8 cellular contexts compared by ENCODE assay signal in genomic region chr20:50113420-50114224, GRCh38. TPM values are rescaled to one million over a fixed set of nuclear protein-coding genes. Genes with fewer than 3 reads are reported as not detected.
DNase-seq lines count a peak whose midpoint lies in the region; ATAC-seq, FAIRE-seq and TF ChIP-seq lines count a peak whose summit lies in the region.

No MANE protein-coding gene starts in this region.

- peaks cover 10% of the 10 kb centered on the region for H4K20me1 ChIP-seq in GM12878 (ENCODE audit: control insufficient read depth, insufficient read depth)

- no peak for TF ChIP-seq RAD21 in GM12878 (IDR thresholded peaks at IDR 0.05; ENCODE audit: insufficient read depth, low read depth, low read length)

- H3K4me1 ChIP-seq in heart right ventricle, result peaks cover 24 to 69% (median 57%) of the 10 kb centered on the region in 9 donors
- peaks cover 38% of the 10 kb centered on the region for H3K4me1 ChIP-seq in GM12878 (ENCODE audit: control insufficient read depth, insufficient read depth, low read length)
- peaks cover 22 to 34% of the 10 kb centered on the region in 2 donors for H3K4me1 ChIP-seq in lung (ENCODE audit: control insufficient read depth in 2 of 2, insufficient read depth in 2 of 2, low read length in 2 of 2)
- H3K4me1 ChIP-seq in urinary bladder (ENCODE audit: insufficient read depth), result peaks cover 6% of the 10 kb centered on the region

- FAIRE-seq in GM12878 (lab: Jason Lieb, UNC), result no peak

- CTCF ChIA-PET in GM12878 (lab: Yijun Ruan, JAX), result interaction anchor here (0.9 to 2.3 kb wide), 7 partner anchors 41 to 176 kb away, joined by 3 to 8 read pairs (median 3); no protein-coding TSS in a partner anchor

- RAD21 ChIA-PET in GM12878 (lab: Charles Lee; ENCODE audit: unreplicated experiment), result interaction anchor here (0.9 to 1.6 kb wide), 4 partner anchors 13 to 399 kb away, joined by 3 to 5 read pairs (median 4); no protein-coding TSS in a partner anchor

- WGBS in heart right ventricle, 2 donors, result 17 to 19% methylated on average over 11 of the region's 11 CpGs
- whole genome bisulfite sequencing in GM12878 (ENCODE audit: insufficient coverage, insufficient replicate concordance, low lambda C conversion rate, missing lambda C conversion rate), result 14% methylated on average over 11 of the region's 11 CpGs
- 11 to 16% methylated on average over 11 of the region's 11 CpGs for WGBS in lung, 2 donors
- WGBS in urinary bladder, result 12% methylated on average over 11 of the region's 11 CpGs

- no peaks in the 10 kb centered on the region for H3K27me3 ChIP-seq in heart right ventricle
- no peaks in the 10 kb centered on the region for H3K27me3 ChIP-seq in GM12878 (replicated peaks in 1 of 2; ENCODE audit: control insufficient read depth in 2 of 2, insufficient read depth in 2 of 2, low read length in 1 of 2)
- H3K27me3 ChIP-seq in lung (ENCODE audit: control insufficient read depth, insufficient read depth), result no peaks in the 10 kb centered on the region

- H3K9me3 ChIP-seq in heart right ventricle (no peaks in the 10 kb centered on the region), GM12878 (replicated peaks; ENCODE audit: control insufficient read depth, insufficient read depth, low read length) (no peaks in the 10 kb centered on the region), lung (ENCODE audit: control insufficient read depth in 2 of 2, insufficient read depth in 1 of 2, low read length in 1 of 2) (no peaks in the 10 kb centered on the region)

- peak overlapping the region; percentile 94 for H3K9ac ChIP-seq in GM12878 (ENCODE audit: control insufficient read depth, insufficient read depth, low read length)

- no peak for TF ChIP-seq POLR2A in GM12878 (IDR thresholded peaks at IDR 0.05; ENCODE audit: low read depth, low read length)

- no peak for TF ChIP-seq CTCF in heart right ventricle (IDR thresholded peaks at IDR 0.05)
- no peak for TF ChIP-seq CTCF in GM12878 (IDR thresholded peaks at IDR 0.05 in 2 of 3, conservative IDR thresholded peaks at IDR 0.05 in 1 of 3; ENCODE audit: control insufficient read depth in 2 of 3, extremely low read depth in 1 of 3, insufficient read depth in 1 of 3, low read depth in 3 of 3, low read length in 3 of 3)
- no peak for TF ChIP-seq CTCF in lung (IDR thresholded peaks at IDR 0.05; ENCODE audit: control extremely low read depth, extremely low read depth)

- H3K36me3 ChIP-seq in heart right ventricle, result peaks cover 0 to under 1% (median 0%) of the 10 kb centered on the region in 9 donors
- H3K36me3 ChIP-seq in GM12878 (ENCODE audit: control insufficient read depth in 2 of 2, insufficient read depth in 2 of 2, low read length in 1 of 2), result 0 out of 4 replicates have a peak, but pooled peaks cover 0 to 3% of the 10 kb centered on the region in 2 experiments
- no peaks in the 10 kb centered on the region for H3K36me3 ChIP-seq in lung (ENCODE audit: control insufficient read depth in 2 of 2, insufficient read depth in 2 of 2, low read length in 2 of 2)
- no peaks in the 10 kb centered on the region for H3K36me3 ChIP-seq in urinary bladder (ENCODE audit: insufficient read depth)

- intact Hi-C loops in heart right ventricle (cut with DNase I), result loop anchor here in 1 of 10 donors (10.0 kb wide), 1 partner anchor 351 kb away; no protein-coding TSS in a partner anchor
- intact Hi-C loops in left cardiac atrium (cut with DNase I), result no loop called here
- intact Hi-C loops in GM12878 (cut with micrococcal nuclease; ENCODE audit: unreplicated experiment), result loop anchor here (5.0 kb wide), 1 partner anchor 39 kb away; the partner anchor contains the start of gene PEDS1

- POLR2A ChIA-PET in GM12878 (lab: Charles Lee), result interaction anchor here (2.0 kb wide), 2 partner anchors 39 to 53 kb away, joined by 7 to 10 read pairs; partner anchors contain the start of gene PEDS1

- H3K27ac ChIP-seq in heart right ventricle (peak overlapping the region; percentile 92 to 100 (median 98)), GM12878 (ENCODE audit: control insufficient read depth, insufficient read depth) (peak overlapping the region; percentile 87), lung (ENCODE audit: low read depth in 1 of 2, low read length in 1 of 2) (peak overlapping the region; percentile 92 to 97), urinary bladder (ENCODE audit: low read depth) (peak overlapping the region; percentile 89)

- SMC1A ChIA-PET in GM12878 (lab: Charles Lee; ENCODE audit: uncharacterized antibody, unreplicated experiment), result interaction anchor here (0.8 to 1.3 kb wide), 5 partner anchors 13 to 129 kb away, joined by 3 read pairs; no protein-coding TSS in a partner anchor

- peak overlapping the region; percentile 73 to 99 (median 97) for H3K4me3 ChIP-seq in heart right ventricle
- H3K4me3 ChIP-seq in GM12878, result peak overlapping the region; percentile 93
- H3K4me3 ChIP-seq in lung, result peak overlapping the region; percentile 2
- peak overlapping the region; percentile 96 for H3K4me3 ChIP-seq in urinary bladder (ENCODE audit: low read depth, low read length)

- H3K4me2 ChIP-seq in GM12878 (ENCODE audit: control insufficient read depth, insufficient read depth), result peak overlapping the region; percentile 98

- DNase-seq in heart right ventricle (no peak), left cardiac atrium (no peak), GM12878 (ENCODE audit: low read depth, low spot score) (no peak), lung (ENCODE audit: low spot score) (no peak), COR-L47 (lab: John Stamatoyannopoulos, UW) (no peak), NCI-H187 treated with DMSO at 0.1 percent for 48 hours (lab: John Stamatoyannopoulos, UW) (no peak)

- H3K79me2 ChIP-seq in GM12878 (ENCODE audit: control insufficient read depth, insufficient read depth, low read length), result peaks cover 61% of the 10 kb centered on the region

- TSS peak; percentile 94 for BruUV-seq in GM12878 (replicated peaks; lab: Mats Ljungman, UMichigan)

- no peak for TF ChIP-seq EP300 in GM12878 (IDR thresholded peaks at IDR 0.05; ENCODE audit: borderline replicate concordance in 1 of 2, control insufficient read depth in 1 of 2, low read depth in 2 of 2, low read length in 2 of 2)

- peak overlapping the region; percentile 91 for H2AFZ ChIP-seq in GM12878 (ENCODE audit: control insufficient read depth, low read depth, low read length)

- ATAC-seq in heart right ventricle (no peak), left cardiac atrium (no peak), GM12878 (no peak), lung (ENCODE audit: insufficient read depth, low FRiP score) (no peak), HG02763 (IDR thresholded peaks at IDR 0.05; ENCODE audit: unreplicated experiment) (no peak)

- in situ Hi-C loops in GM12878 (cut with MboI), result no loop called here

TF ChIP-seq in GM12878, 131 proteins besides CTCF, POLR2A, EP300 and RAD21 (continues in another document):
- TF ChIP-seq ETV6 (conservative IDR thresholded peaks at IDR 0.05 in 1 of 2, IDR thresholded peaks at IDR 0.05 in 1 of 2; ENCODE audit: borderline replicate concordance in 1 of 2, low read depth in 1 of 2) (peak in 1 of 2 experiments; percentile 36; a peak in 1 of 4 replicates), TARDBP (IDR thresholded peaks at IDR 0.05; ENCODE audit: borderline replicate concordance) (no peak), RAD51 (IDR thresholded peaks at IDR 0.05) (peak; percentile 34; the same call in 1 of the 2 replicates)

RNA-seq across cellular contexts. Expression of gene UBE2V1, which starts 0.7 kb away (rescaled TPM):
- total RNA-seq in heart right ventricle (100 to 1,000 TPM in 2 of 10 donors, 10 to 100 TPM in 8; 72.6 to 113 (median 90.2) TPM), left cardiac atrium (100 to 1,000 TPM in 1 of 2 donors, 10 to 100 TPM in 1; 77.4 to 109 TPM), GM12878 (2014; rRNA removed) (51.8 and 57.8 TPM in 2 replicates), GM12878 (2014; rRNA removed; fragmentation: Illumina TruSeq; extraction: Trizol) (87.4 and 90.5 TPM in 2 replicates), GM12878 (2021) (102 and 104 TPM in 2 replicates), lung (100 to 1,000 TPM in 1 of 2 donors, 10 to 100 TPM in 1; 65.1 to 103 TPM), urinary bladder (74.0 TPM)
- polyA plus RNA-seq in heart right ventricle (10 to 100 TPM; 61.9 to 80.0 TPM), GM12878 (2011; rRNA removed) (110 and 131 TPM in 2 replicates), GM12878 (2014; fragmentation: Illumina TruSeq; extraction: Trizol) (219 and 257 TPM in 2 replicates), GM12878 (2014; fragmentation: Nextera tagmentation; extraction: Ambion mirVana) (100 to 1,000 TPM; 151 to 215 TPM), GM12878 (2014; rRNA removed) (109 and 131 TPM in 2 replicates), GM12878 (2016; fragmentation: Nextera tagmentation; extraction: Ambion mirVana) (100 to 1,000 TPM; 181 to 188 TPM), lung (10 to 100 TPM; 56.4 to 73.3 TPM), urinary bladder (85.7 TPM)
- 310 and 312 TPM in 2 replicates for total RNA-seq in GM12878 (2013; cell fraction: nucleolus; rRNA removed)
- polyA plus RNA-seq in GM12878 (2011; ENCODE audit: low read depth), result 80.2 TPM
- polyA plus RNA-seq in GM12878 (2011; cell fraction: cytosol; rRNA removed), result 88.2 and 104 TPM in 2 replicates
- 79.4 and 82.7 TPM in 2 replicates for polyA plus RNA-seq in GM12878 (2011; cell fraction: nucleus; rRNA removed)
- 116 and 119 TPM in 2 replicates for polyA plus RNA-seq in GM12878 (2012)
- polyA minus RNA-seq in GM12878 (2011; rRNA and poly(A)+ RNA removed), result 86.5 and 87.4 TPM in 2 replicates
- polyA minus RNA-seq in GM12878 (2011; cell fraction: cytosol; rRNA and poly(A)+ RNA removed), result 32.2 and 38.4 TPM in 2 replicates
- 50.2 and 71.6 TPM in 2 replicates for polyA minus RNA-seq in GM12878 (2011; cell fraction: nucleus; rRNA and poly(A)+ RNA removed)

RNA-seq across cellular contexts. Expression of gene PEDS1, which starts 39.9 kb away (rescaled TPM):
- total RNA-seq in heart right ventricle (10 to 100 TPM; 12.2 to 36.2 (median 19.4) TPM), left cardiac atrium (10 to 100 TPM; 17.7 to 21.8 TPM), GM12878 (2014; rRNA removed) (24.2 and 24.5 TPM in 2 replicates), GM12878 (2014; rRNA removed; fragmentation: Illumina TruSeq; extraction: Trizol) (12.1 and 12.2 TPM in 2 replicates), GM12878 (2021) (15.1 and 15.4 TPM in 2 replicates), lung (10 to 100 TPM; 21.9 to 34.8 TPM), urinary bladder (9.9 TPM)
- polyA plus RNA-seq in heart right ventricle (10 to 100 TPM; 31.1 to 40.2 TPM), GM12878 (2011; rRNA removed) (5.2 and 15.9 TPM in 2 replicates), GM12878 (2014; fragmentation: Illumina TruSeq; extraction: Trizol) (9.9 and 17.8 TPM in 2 replicates), GM12878 (2014; fragmentation: Nextera tagmentation; extraction: Ambion mirVana) (1 to 10 TPM; 1.7 to 4.3 TPM), GM12878 (2014; rRNA removed) (25.6 and 26.1 TPM in 2 replicates), GM12878 (2016; fragmentation: Nextera tagmentation; extraction: Ambion mirVana) (10 to 100 TPM; 19.7 to 20.9 TPM), lung (10 to 100 TPM; 34.0 to 43.4 TPM), urinary bladder (54.2 TPM)
- 8.1 and 8.4 TPM in 2 replicates for total RNA-seq in GM12878 (2013; cell fraction: nucleolus; rRNA removed)
- polyA plus RNA-seq in GM12878 (2011; ENCODE audit: low read depth), result 5.8 TPM
- 21.9 and 24.8 TPM in 2 replicates for polyA plus RNA-seq in GM12878 (2011; cell fraction: cytosol; rRNA removed)
- 11.9 and 13.4 TPM in 2 replicates for polyA plus RNA-seq in GM12878 (2011; cell fraction: nucleus; rRNA removed)
- 10.5 and 11.6 TPM in 2 replicates for polyA plus RNA-seq in GM12878 (2012)
- polyA minus RNA-seq in GM12878 (2011; rRNA and poly(A)+ RNA removed), result 28.9 and 31.5 TPM in 2 replicates
- polyA minus RNA-seq in GM12878 (2011; cell fraction: cytosol; rRNA and poly(A)+ RNA removed), result 11.8 and 15.8 TPM in 2 replicates
- polyA minus RNA-seq in GM12878 (2011; cell fraction: nucleus; rRNA and poly(A)+ RNA removed), result 2.1 and 4.2 TPM in 2 replicates

Comparison
In these comparisons a context has a peak if more than half of its experiments do, and no peak if none do; other contexts are left out.
1. H3K4me3 ChIP-seq: peak in every context shown above with its lines; median percentile 97 in heart right ventricle; 96 in urinary bladder; 93 in GM12878; 2 in lung.